ENCODE assay signal across 9 cellular contexts in the genomic region with DNA sequence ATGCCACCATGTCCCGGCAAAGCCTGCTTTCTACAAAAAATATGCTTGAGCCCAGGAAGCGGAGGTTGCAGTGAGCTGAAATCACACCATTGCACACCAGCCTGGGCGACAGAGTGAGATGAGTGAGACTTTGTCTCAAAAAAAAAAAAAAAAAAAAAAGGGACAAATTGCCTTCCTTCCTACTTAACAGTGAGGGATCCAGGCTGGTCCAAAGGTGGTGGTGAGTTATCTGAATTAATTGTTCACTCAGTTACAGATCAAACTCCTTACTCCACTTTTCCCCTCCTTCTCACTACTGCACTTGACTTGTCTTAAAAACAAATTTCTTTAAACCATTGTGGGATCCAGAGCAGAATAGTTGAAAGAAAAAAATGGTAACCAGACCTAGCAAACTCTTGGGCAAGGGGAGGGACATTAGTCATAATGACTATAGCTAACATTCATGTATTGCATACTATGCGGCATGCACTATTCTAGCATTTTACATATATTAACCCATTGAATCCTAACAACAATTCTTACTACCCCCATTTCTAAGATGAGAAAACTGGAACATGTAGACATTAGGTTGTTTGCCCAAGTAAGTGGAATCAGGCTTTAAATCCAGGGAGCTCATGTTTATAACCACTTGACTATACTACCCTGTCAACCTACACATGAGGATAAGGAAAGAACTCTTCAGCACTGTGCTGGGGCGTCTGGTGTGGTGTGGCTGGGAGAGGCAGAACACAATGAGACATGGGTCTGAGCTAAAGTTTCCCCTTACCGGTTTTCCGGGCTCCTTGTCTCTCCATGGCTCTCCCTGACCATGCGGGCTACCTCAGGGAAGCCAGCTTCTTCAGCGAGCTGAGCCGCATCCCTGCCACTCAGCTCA. TPM values are rescaled to one million over a fixed set of nuclear protein-coding genes. Genes with fewer than 3 reads are reported as not detected.
DNase-seq lines count a peak whose midpoint lies in the region; ATAC-seq and TF ChIP-seq lines count a peak whose summit lies in the region.
"Had no signal": no experiment of that assay in that cellular context is flagged by ENCODE, and none has a peak within 500 bp of the region (broad histone marks: within the 10 kb centered on the region; RNA-seq: fewer than 3 reads in every experiment).

No MANE protein-coding gene starts in this region.

- peak overlapping the region; percentile 36; the same call in 1 of the 2 replicates for H4K91ac ChIP-seq in IMR-90 (ENCODE audit: insufficient read depth, low read depth, low read length)

- no peak for ATAC-seq in IMR-90 (ENCODE audit: low read depth)
- ATAC-seq in GM21381 (IDR thresholded peaks at IDR 0.05; ENCODE audit: unreplicated experiment) = no peak

- H3K9ac ChIP-seq in IMR-90 (ENCODE audit: low read depth, low read length) = peak overlapping the region; percentile 49
- peak overlapping the region; percentile 68 for H3K9ac ChIP-seq in muscle layer of colon (ENCODE audit: low read length)

- CTCF ChIA-PET in AG04449 (lab: Yijun Ruan, JAX) (interaction anchor here (0.6 to 2.2 kb wide), 5 partner anchors 11 to 225 kb away, joined by 3 to 19 read pairs (median 4); a partner anchor contains a TSS), IMR-90 (lab: Yijun Ruan, JAX) (interaction anchor here (0.9 to 1.3 kb wide), 3 partner anchors 10 to 11 kb away, joined by 3 to 5 read pairs (median 3); a partner anchor contains a TSS)

- peak overlapping the region; percentile 63; the same call in 2 of the 3 replicates for H2BK15ac ChIP-seq in IMR-90 (ENCODE audit: low read depth, low read length)

- TF ChIP-seq CTCF in AG04449 (IDR thresholded peaks at IDR 0.05; ENCODE audit: insufficient read depth, low read length, missing control alignments) (no peak), IMR-90 (conservative IDR thresholded peaks at IDR 0.05; ENCODE audit: low read depth, low read length) (no peak), breast epithelium (IDR thresholded peaks at IDR 0.05) (no peak)

- WGBS in IMR-90 (ENCODE audit: extremely low coverage in 2 of 2, insufficient read length in 1 of 2), 2 experiments = 60% methylated on average over 2 of the region's 10 CpGs; no CpG with 5 or more reads in 1 of the 2 experiments

- peak overlapping the region; percentile 98 for H3K4me3 ChIP-seq in AG04449 (ENCODE audit: low read depth, low read length)
- peak overlapping the region; percentile 74 for H3K4me3 ChIP-seq in IMR-90 (ENCODE audit: insufficient read depth, low read depth, low read length)
- peak overlapping the region; percentile 65 to 87 (median 76) for H3K4me3 ChIP-seq in breast epithelium
- peak overlapping the region; percentile 55 to 96 for H3K4me3 ChIP-seq in muscle layer of colon (ENCODE audit: low read depth in 1 of 2, low read length in 2 of 2)

- H3K4me1 ChIP-seq in IMR-90 (ENCODE audit: control insufficient read depth, insufficient read depth, low read length) (peaks cover 20% of the 10 kb centered on the region), breast epithelium (peaks cover 21 to 33% of the 10 kb centered on the region in 2 donors), muscle layer of colon (ENCODE audit: insufficient read depth, low read length) (peaks cover 61% of the 10 kb centered on the region)

- intact Hi-C loops in IMR-90 (cut with micrococcal nuclease) (loop anchor here (5.0 kb wide), 1 partner anchor 169 kb away; no protein-coding TSS in a partner anchor), breast epithelium (cut with DNase I; ENCODE audit: low total_unique reads) (no loop called here)

- H2BK5ac ChIP-seq in IMR-90 (ENCODE audit: low read depth, low read length, poor library complexity, severe bottlenecking) = peak overlapping the region; percentile 82

- H4K20me1 ChIP-seq in IMR-90 (ENCODE audit: insufficient read depth, low read length) = peaks cover 11% of the 10 kb centered on the region

- H3K79me1 ChIP-seq in IMR-90 (ENCODE audit: low read depth in 1 of 2, low read length in 2 of 2) = peaks cover 12 to 83% of the 10 kb centered on the region in 2 experiments

- dilution Hi-C loops in IMR-90 (cut with HindIII; ENCODE audit: low sequenced_read_pairs, unreplicated experiment) = no loop called here

- H3K27ac ChIP-seq in IMR-90 (ENCODE audit: insufficient read depth, low read length) = peak overlapping the region; percentile 80
- H3K27ac ChIP-seq in breast epithelium = peak overlapping the region; percentile 97 to 98
- peak overlapping the region; percentile 62 for H3K27ac ChIP-seq in muscle layer of colon (ENCODE audit: low read depth, low read length)

- H3K23ac ChIP-seq in IMR-90 (ENCODE audit: low read depth, low read length) = peak overlapping the region; percentile 66

- peaks cover 6% of the 10 kb centered on the region; the same call in 1 of the 2 replicates for H3K9me1 ChIP-seq in IMR-90 (ENCODE audit: insufficient read depth, low read length)

- no peak for TF ChIP-seq RAD21 in IMR-90 (IDR thresholded peaks at IDR 0.05; ENCODE audit: low read length)

- H2AK9ac ChIP-seq in IMR-90 (replicated peaks; ENCODE audit: low read depth, low read length, poor library complexity) = peak overlapping the region; percentile 99

- no TSS peak for BruUV-seq in IMR-90 (replicated peaks; lab: Mats Ljungman, UMichigan)

- 0 out of 2 replicates have a peak overlapping the region, but pooled peaks have one; percentile 9 for H4K5ac ChIP-seq in IMR-90 (ENCODE audit: low read depth, low read length)

- no peak overlapping the region for H3K18ac ChIP-seq in IMR-90 (ENCODE audit: low read depth, low read length)

- no peaks in the 10 kb centered on the region for H3K27me3 ChIP-seq in IMR-90 (ENCODE audit: control insufficient read depth, insufficient read depth, low read length)
- no peaks in the 10 kb centered on the region for H3K27me3 ChIP-seq in breast epithelium
- no peaks in the 10 kb centered on the region for H3K27me3 ChIP-seq in muscle layer of colon (ENCODE audit: control insufficient read depth in 1 of 2, insufficient read depth in 2 of 2, low read length in 2 of 2)
- H3K27me3 ChIP-seq: SJSA1 had no signal

- H3K4me2 ChIP-seq in IMR-90 (ENCODE audit: low read depth, low read length) = peak overlapping the region; percentile 74

- H3K36me3 ChIP-seq in IMR-90 (ENCODE audit: control insufficient read depth, insufficient read depth, low read length) (peaks cover 17% of the 10 kb centered on the region), breast epithelium (no peaks in the 10 kb centered on the region), muscle layer of colon (ENCODE audit: insufficient read depth, low read length) (peaks cover 36% of the 10 kb centered on the region)

- no peak for DNase-seq in AG04449 (ENCODE audit: low read depth, low spot score)
- peak; percentile 70 for DNase-seq in IMR-90
- DNase-seq in breast epithelium (ENCODE audit: low spot score in 2 of 2) = no peak
- DNase-seq in occipital lobe (lab: John Stamatoyannopoulos, UW) = no peak
- no peak for DNase-seq in activated gamma-delta T cell (lab: John Stamatoyannopoulos, UW)
- no peak for DNase-seq in RPMI8226

- peak overlapping the region; percentile 44 to 68; a peak in 3 of 4 replicates for H4K8ac ChIP-seq in IMR-90 (ENCODE audit: low read depth in 2 of 2, low read length in 2 of 2)

- H3K14ac ChIP-seq in IMR-90 (replicated peaks; ENCODE audit: low read depth, low read length) = peak overlapping the region; percentile 47

- peak overlapping the region; percentile 80 for H3K4ac ChIP-seq in IMR-90 (ENCODE audit: low read depth, low read length)

- H2AFZ ChIP-seq in IMR-90 (replicated peaks; ENCODE audit: low read length, poor library complexity) = peak overlapping the region; percentile 79

- H3K9me3 ChIP-seq in IMR-90 (ENCODE audit: control insufficient read depth, insufficient read depth, low read length) (no peaks in the 10 kb centered on the region), breast epithelium (no peaks in the 10 kb centered on the region), muscle layer of colon (ENCODE audit: low read length) (no peaks in the 10 kb centered on the region)
- H3K9me3 ChIP-seq: SJSA1 had no signal

- POLR2A ChIA-PET in AG04449 (lab: Yijun Ruan, JAX) = interaction anchor here (1.1 to 3.5 kb wide), 2 partner anchors 10 to 26 kb away, joined by 3 to 31 read pairs; a partner anchor contains a TSS
- POLR2A ChIA-PET in IMR-90 (lab: Charles Lee; ENCODE audit: unreplicated experiment) = interaction anchor here (0.5 to 1.4 kb wide), 5 partner anchors 11 to 253 kb away, joined by 3 to 8 read pairs (median 5); a partner anchor contains a TSS

- peak overlapping the region; percentile 84 for H2AK5ac ChIP-seq in IMR-90 (ENCODE audit: low read depth, low read length)

- no peak for TF ChIP-seq POLR2A in IMR-90 (IDR thresholded peaks at IDR 0.05; ENCODE audit: low read depth, low read length)
- no peak for TF ChIP-seq POLR2A in breast epithelium (IDR thresholded peaks at IDR 0.05)

- peak overlapping the region; percentile 75 for H2BK120ac ChIP-seq in IMR-90 (ENCODE audit: low read depth, low read length)

- peak overlapping the region; percentile 46 for H3K56ac ChIP-seq in IMR-90 (ENCODE audit: extremely low read depth, insufficient read depth, low read length)

- in situ Hi-C loops in IMR-90 (cut with MboI; ENCODE audit: low sequenced_read_pairs) = no loop called here

- peak overlapping the region; percentile 20; the same call in 1 of the 2 replicates for H2BK20ac ChIP-seq in IMR-90 (ENCODE audit: low read depth, low read length)

RNA-seq across cellular contexts. Expression of a gene that starts 1.5 kb away (rescaled TPM):
- total RNA-seq in IMR-90 (2012; rRNA removed) (6.1 and 7.2 TPM in 2 replicates), breast epithelium (10 to 100 TPM; 16.2 to 22.2 (median 20.0) TPM), occipital lobe (9.8 TPM)
- 13.8 and 16.7 TPM in 2 replicates for polyA plus RNA-seq in IMR-90 (2012; rRNA removed)
- 10.6 and 12.0 TPM in 2 replicates for polyA plus RNA-seq in IMR-90 (2012; cell fraction: cytosol; rRNA removed)
- 9.2 and 10.8 TPM in 2 replicates for polyA plus RNA-seq in IMR-90 (2012; cell fraction: nucleus; rRNA removed; ENCODE audit: low replicate concordance)

RNA-seq across cellular contexts. Expression of a gene that starts 2.6 kb away (rescaled TPM):
- total RNA-seq in IMR-90 (2012; rRNA removed) (218 and 240 TPM in 2 replicates), breast epithelium (100 to 1,000 TPM; 135 to 180 (median 178) TPM), occipital lobe (69.9 TPM)
- polyA plus RNA-seq in IMR-90 (2012; rRNA removed) = 178 and 194 TPM in 2 replicates
- 153 and 226 TPM in 2 replicates for polyA plus RNA-seq in IMR-90 (2012; cell fraction: cytosol; rRNA removed)
- polyA plus RNA-seq in IMR-90 (2012; cell fraction: nucleus; rRNA removed; ENCODE audit: low replicate concordance) = 198 and 332 TPM in 2 replicates

RNA-seq across cellular contexts. Expression of a gene that starts 2.7 kb away (rescaled TPM):
- 13.1 and 14.2 TPM in 2 replicates for total RNA-seq in IMR-90 (2012; rRNA removed)
- polyA plus RNA-seq in IMR-90 (2012; rRNA removed) = 8.9 and 9.0 TPM in 2 replicates
- polyA plus RNA-seq in IMR-90 (2012; cell fraction: cytosol; rRNA removed) = 10.0 and 11.7 TPM in 2 replicates
- polyA plus RNA-seq in IMR-90 (2012; cell fraction: nucleus; rRNA removed; ENCODE audit: low replicate concordance) = 4.0 and 4.1 TPM in 2 replicates
- total RNA-seq in breast epithelium = 10 to 100 TPM; 20.3 to 27.4 (median 24.8) TPM
- total RNA-seq in occipital lobe = 16.2 TPM

RNA-seq across cellular contexts. Expression of a gene that starts 6.5 kb away (rescaled TPM):
- 1.9 and 2.2 TPM in 2 replicates for total RNA-seq in IMR-90 (2012; rRNA removed)
- 10.2 and 13.6 TPM in 2 replicates for polyA plus RNA-seq in IMR-90 (2012; rRNA removed)
- polyA plus RNA-seq in IMR-90 (2012; cell fraction: cytosol; rRNA removed) = 0.52 and 0.67 TPM in 2 replicates
- 151 and 158 TPM in 2 replicates for polyA plus RNA-seq in IMR-90 (2012; cell fraction: nucleus; rRNA removed; ENCODE audit: low replicate concordance)
- 10 to 100 TPM in 1 of 3 donors, 1 to 10 TPM in 2; 6.2 to 12.7 (median 8.5) TPM for total RNA-seq in breast epithelium
- total RNA-seq in occipital lobe = 3.4 TPM

RNA-seq across cellular contexts. Expression of a gene that starts 7.6 kb away (rescaled TPM):
- total RNA-seq in IMR-90 (2012; rRNA removed) (0.83 and 1.4 TPM in 2 replicates), breast epithelium (1 to 10 TPM; 1.3 to 4.8 (median 4.6) TPM), occipital lobe (not detected)
- polyA plus RNA-seq in IMR-90 (2012; rRNA removed) = 3.5 and 3.8 TPM in 2 replicates
- 2.7 and 4.5 TPM in 2 replicates for polyA plus RNA-seq in IMR-90 (2012; cell fraction: cytosol; rRNA removed)
- 1.7 and 3.3 TPM in 2 replicates for polyA plus RNA-seq in IMR-90 (2012; cell fraction: nucleus; rRNA removed; ENCODE audit: low replicate concordance)
